17 cellular contexts compared by ENCODE assay signal in genomic region chr5:146192571-146193043, GRCh38. TPM values are rescaled to one million over a fixed set of nuclear protein-coding genes. Genes with fewer than 3 reads are reported as not detected.
DNase-seq lines count a peak whose midpoint lies in the region; ATAC-seq, FAIRE-seq and TF ChIP-seq lines count a peak whose summit lies in the region.
"Had no signal": no experiment of that assay in that cellular context is flagged by ENCODE, and none has a peak within 500 bp of the region (broad histone marks: within the 10 kb centered on the region; RNA-seq: fewer than 3 reads in every experiment).

No MANE protein-coding gene starts in this region.

- TF ChIP-seq EP300 in H1 (IDR thresholded peaks at IDR 0.05; ENCODE audit: borderline replicate concordance in 1 of 2, low read depth in 2 of 2, low read length in 2 of 2) = no peak

- no peak overlapping the region for H3K4ac ChIP-seq in H1 (replicated peaks; ENCODE audit: insufficient read length, low read depth, low read length)

- DNase-seq in activated CD4-positive, alpha-beta memory T cell treated with anti-CD3 and anti-CD28 coated beads for 36 hours = no peak
- no peak for DNase-seq in activated CD4-positive, alpha-beta memory T cell treated with anti-CD3 and anti-CD28 coated beads, Interleukin-2, amount 10 ng/mL, durations not matched to agents 7 days and 5 days
- no peak for DNase-seq in HCT116 (ENCODE audit: low read depth, low spot score)
- DNase-seq in SK-N-MC (ENCODE audit: low read depth, low spot score) = no peak
- no peak for DNase-seq in H1 (ENCODE audit: low read depth in 1 of 2, low spot score in 2 of 2)
- DNase-seq in NCI-H526 treated with DMSO at 0.1 percent for 48 hours (lab: John Stamatoyannopoulos, UW) = no peak
- no peak for DNase-seq in T-helper 9 cell
- DNase-seq: 8988T; AML-193; Caco-2; CD8-positive, alpha-beta memory T cell; H7; HFFc6 had no signal

- no peak overlapping the region for H4K5ac ChIP-seq in H1 (ENCODE audit: insufficient read length, low read depth, low read length)

- no peak for ATAC-seq in HCT116
- ATAC-seq: GM12878 had no signal

- H3K9me3 ChIP-seq in HCT116 (ENCODE audit: control insufficient read depth in 1 of 2, insufficient read depth in 1 of 2, low read depth in 1 of 2, low read length in 2 of 2) (no peaks in the 10 kb centered on the region), SK-N-MC (ENCODE audit: low read depth, low read length) (no peaks in the 10 kb centered on the region), H1 (ENCODE audit: insufficient read depth in 2 of 2, low read depth in 1 of 2, low read length in 1 of 2) (no peaks in the 10 kb centered on the region)
- H3K9me3 ChIP-seq: BLaER1, Caco-2 had no signal

- no peak overlapping the region for H2BK15ac ChIP-seq in H1 (ENCODE audit: low read length)

- H2BK12ac ChIP-seq in H1 (ENCODE audit: low read depth, low read length) = no peak overlapping the region

- no peak overlapping the region for H3K4me2 ChIP-seq in HCT116 (ENCODE audit: low read length)
- no peak overlapping the region for H3K4me2 ChIP-seq in H1 (ENCODE audit: insufficient read depth in 1 of 2, low read depth in 2 of 2, low read length in 2 of 2)
- H3K4me2 ChIP-seq: BLaER1 had no signal

- no peak overlapping the region for H3K23ac ChIP-seq in H1 (ENCODE audit: insufficient read length)

- no peaks in the 10 kb centered on the region for H3K36me3 Mint-ChIP-seq in activated CD4-positive, alpha-beta memory T cell treated with anti-CD3 and anti-CD28 coated beads for 36 hours
- H3K36me3 Mint-ChIP-seq in activated CD4-positive, alpha-beta memory T cell treated with anti-CD3 and anti-CD28 coated beads, Interleukin-2, amount 10 ng/mL, durations not matched to agents 7 days and 5 days (ENCODE audit: low read depth) = no peaks in the 10 kb centered on the region

- CTCF ChIA-PET in activated CD4-positive, alpha-beta memory T cell treated with anti-CD3 and anti-CD28 coated beads for 36 hours (lab: Charles Lee) = interaction anchor here (0.9 kb wide), 1 partner anchor 11 kb away, joined by 3 read pairs; the partner anchor contains the start of gene RBM27
- CTCF ChIA-PET in activated CD4-positive, alpha-beta memory T cell treated with anti-CD3 and anti-CD28 coated beads, Interleukin-2, amount 10 ng/mL, durations not matched to agents 7 days and 5 days (lab: Charles Lee) = interaction anchor here (0.9 kb wide), 1 partner anchor 14 kb away, joined by 3 read pairs; no protein-coding TSS in a partner anchor
- CTCF ChIA-PET in HCT116 (lab: Charles Lee) = no interaction called here
- CTCF ChIA-PET in H1 (lab: Charles Lee; ENCODE audit: partially characterized antibody) = interaction anchor here (0.9 kb wide), 1 partner anchor 26 kb away, joined by 3 read pairs; no protein-coding TSS in a partner anchor

- no peaks in the 10 kb centered on the region for H3K9me3 Mint-ChIP-seq in activated CD4-positive, alpha-beta memory T cell treated with anti-CD3 and anti-CD28 coated beads for 36 hours
- H3K9me3 Mint-ChIP-seq in activated CD4-positive, alpha-beta memory T cell treated with anti-CD3 and anti-CD28 coated beads, Interleukin-2, amount 10 ng/mL, durations not matched to agents 7 days and 5 days = no peaks in the 10 kb centered on the region
- H3K9me3 Mint-ChIP-seq: CD8-positive, alpha-beta memory T cell; HFFc6 had no signal

- 85% methylated on average over 3 of the region's 3 CpGs; no CpG with 5 or more reads in 1 of the 2 experiments for WGBS in H1 (ENCODE audit: extremely low coverage in 1 of 2, insufficient coverage in 1 of 2, insufficient read length in 1 of 2, insufficient replicate concordance in 2 of 2, low coverage in 1 of 2, low lambda C conversion rate in 2 of 2, missing lambda C conversion rate in 1 of 2), 2 experiments

- H3K4me1 ChIP-seq in HCT116 (ENCODE audit: control insufficient read depth in 1 of 2, insufficient read depth in 2 of 2, low read length in 2 of 2) (peaks cover 5 to 8% of the 10 kb centered on the region in 2 experiments; a peak in 3 of 4 replicates), H1 (replicated peaks in 1 of 4; ENCODE audit: control insufficient read depth in 3 of 4, insufficient read depth in 4 of 4, low read length in 3 of 4) (no peaks in the 10 kb centered on the region)
- H3K4me1 ChIP-seq: Caco-2 had no signal

- H3K9me2 ChIP-seq in HCT116 (ENCODE audit: insufficient read depth) = no peaks in the 10 kb centered on the region

- no peak overlapping the region for H4K8ac ChIP-seq in H1 (ENCODE audit: extremely low read depth, insufficient read depth, low read length)

- no peak overlapping the region for H2BK5ac ChIP-seq in H1 (ENCODE audit: low read depth, low read length)

- H2AFZ ChIP-seq in HCT116 (ENCODE audit: low read depth, low read length, poor library complexity, severe bottlenecking) (no peak overlapping the region), H1 (ENCODE audit: low read length) (no peak overlapping the region)

- TF ChIP-seq RAD21 in HCT116 (IDR thresholded peaks at IDR 0.05; ENCODE audit: low read depth) = no peak
- TF ChIP-seq RAD21 in H1 (IDR thresholded peaks at IDR 0.05 in 1 of 2, conservative IDR thresholded peaks at IDR 0.05 in 1 of 2; ENCODE audit: low read depth in 2 of 2, low read length in 2 of 2) = no peak

- peak overlapping the region; percentile 19 for H3K27ac Mint-ChIP-seq in activated CD4-positive, alpha-beta memory T cell treated with anti-CD3 and anti-CD28 coated beads for 36 hours
- H3K27ac Mint-ChIP-seq in activated CD4-positive, alpha-beta memory T cell treated with anti-CD3 and anti-CD28 coated beads, Interleukin-2, amount 10 ng/mL, durations not matched to agents 7 days and 5 days = no peak overlapping the region
- H3K27ac Mint-ChIP-seq: CD8-positive, alpha-beta memory T cell; HFFc6 had no signal

- H3K4me3 ChIP-seq in HCT116 (replicated peaks in 1 of 2; ENCODE audit: low read depth in 1 of 2, low read length in 2 of 2) = no peak overlapping the region
- H3K4me3 ChIP-seq in SK-N-MC = no peak overlapping the region
- no peak overlapping the region for H3K4me3 ChIP-seq in H1 (ENCODE audit: extremely low read depth in 1 of 4, insufficient read depth in 2 of 4, low read depth in 3 of 4, low read length in 4 of 4)
- H3K4me3 ChIP-seq: BLaER1, GM12878 had no signal

- no peak overlapping the region for H2BK20ac ChIP-seq in H1 (ENCODE audit: low read length)

- H3K9ac ChIP-seq in HCT116 (ENCODE audit: low read length) = no peak overlapping the region
- no peak overlapping the region for H3K9ac ChIP-seq in SK-N-MC (ENCODE audit: insufficient read length)
- H3K9ac ChIP-seq in H1 (replicated peaks in 1 of 4; ENCODE audit: extremely low read depth in 1 of 4, low read depth in 3 of 4, low read length in 3 of 4) = no peak overlapping the region
- H3K9ac ChIP-seq: BLaER1 had no signal

- TF ChIP-seq POLR2A in HCT116 (IDR thresholded peaks at IDR 0.05; ENCODE audit: borderline replicate concordance, extremely low read depth, insufficient read depth, insufficient read length) (no peak), H1 (IDR thresholded peaks at IDR 0.05; ENCODE audit: control extremely low read depth in 1 of 2, low read depth in 2 of 2, low read length in 2 of 2) (no peak)

- RAD21 ChIA-PET in HCT116 (lab: Charles Lee; ENCODE audit: low non-redundant PET in 1 of 2, low total read pairs in 2 of 2, uncharacterized antibody in 2 of 2, unreplicated experiment in 2 of 2) = no interaction called here

- no peaks in the 10 kb centered on the region; the same call in 1 of the 2 replicates for H3K23me2 ChIP-seq in H1 (ENCODE audit: low read depth, low read length)

- TF ChIP-seq CTCF in HCT116 (IDR thresholded peaks at IDR 0.05 in 2 of 3, conservative IDR thresholded peaks at IDR 0.05 in 1 of 3; ENCODE audit: borderline replicate concordance in 1 of 3, insufficient read depth in 1 of 3, low read depth in 2 of 3, low read length in 2 of 3) (no peak), H1 (IDR thresholded peaks at IDR 0.05; ENCODE audit: control extremely low read depth in 1 of 3, insufficient read depth in 1 of 3, low read depth in 1 of 3, low read length in 3 of 3) (no peak)

- H2AK5ac ChIP-seq in H1 (ENCODE audit: low read depth, low read length) = no peak overlapping the region

- H3K18ac ChIP-seq in H1 (ENCODE audit: extremely low read depth, low read length) = no peak overlapping the region

- no peaks in the 10 kb centered on the region for H3K27me3 ChIP-seq in HCT116 (ENCODE audit: insufficient read depth, low read length)
- no peaks in the 10 kb centered on the region for H3K27me3 ChIP-seq in H1 (replicated peaks in 1 of 4; ENCODE audit: control insufficient read depth in 3 of 4, extremely low read depth in 1 of 4, insufficient read depth in 3 of 4, low read length in 3 of 4)
- H3K27me3 ChIP-seq: BLaER1 had no signal

- no peaks in the 10 kb centered on the region for H3K79me1 ChIP-seq in H1 (ENCODE audit: low read depth, low read length)

- FAIRE-seq in H1 (lab: Jason Lieb, UNC) = no peak
- FAIRE-seq: GM12878, GM18507, HTR-8/SVneo had no signal

- H4K20me1 ChIP-seq in HCT116 (ENCODE audit: insufficient read depth) (no peaks in the 10 kb centered on the region), H1 (replicated peaks in 1 of 2; ENCODE audit: control insufficient read depth in 1 of 2, insufficient read depth in 2 of 2, low read length in 2 of 2) (no peaks in the 10 kb centered on the region)
- H4K20me1 ChIP-seq: BLaER1 had no signal

- H3K4me3 Mint-ChIP-seq in activated CD4-positive, alpha-beta memory T cell treated with anti-CD3 and anti-CD28 coated beads for 36 hours = no peak overlapping the region
- no peak overlapping the region for H3K4me3 Mint-ChIP-seq in activated CD4-positive, alpha-beta memory T cell treated with anti-CD3 and anti-CD28 coated beads, Interleukin-2, amount 10 ng/mL, durations not matched to agents 7 days and 5 days
- H3K4me3 Mint-ChIP-seq: CD8-positive, alpha-beta memory T cell; HFFc6 had no signal

- no peak overlapping the region for H3K14ac ChIP-seq in H1 (ENCODE audit: insufficient read length)

- no peak overlapping the region for H3K56ac ChIP-seq in H1 (replicated peaks; ENCODE audit: insufficient read length, low read depth, low read length)

- H3K36me3 ChIP-seq in HCT116 (ENCODE audit: control insufficient read depth in 1 of 2, insufficient read depth in 2 of 2, low read length in 2 of 2) = no peaks in the 10 kb centered on the region
- H3K36me3 ChIP-seq in SK-N-MC (ENCODE audit: insufficient read depth, low read length) = no peaks in the 10 kb centered on the region
- no peaks in the 10 kb centered on the region for H3K36me3 ChIP-seq in H1 (ENCODE audit: control insufficient read depth in 2 of 4, insufficient read depth in 4 of 4, low read length in 3 of 4)
- H3K36me3 ChIP-seq: BLaER1 had no signal

- intact Hi-C loops in activated CD4-positive, alpha-beta memory T cell treated with anti-CD3 and anti-CD28 coated beads for 36 hours (cut with micrococcal nuclease) = no loop called here
- intact Hi-C loops in HCT116 (cut with micrococcal nuclease) = no loop called here

- no peak overlapping the region for H2BK120ac ChIP-seq in H1 (replicated peaks; ENCODE audit: low read depth, low read length)

- POLR2A ChIA-PET in activated CD4-positive, alpha-beta memory T cell treated with anti-CD3 and anti-CD28 coated beads for 36 hours (lab: Charles Lee) = no interaction called here
- POLR2A ChIA-PET in activated CD4-positive, alpha-beta memory T cell treated with anti-CD3 and anti-CD28 coated beads, Interleukin-2, amount 10 ng/mL, durations not matched to agents 7 days and 5 days (lab: Charles Lee) = interaction anchor here (0.7 to 1.0 kb wide), 2 partner anchors 10 to 11 kb away, joined by 3 read pairs; partner anchors contain the start of genes LARS1 and RBM27
- POLR2A ChIA-PET in HCT116 (lab: Charles Lee) (interaction anchor here (1.1 kb wide), 1 partner anchor 11 kb away, joined by 5 read pairs; the partner anchor contains the start of gene RBM27), H1 (lab: Charles Lee; ENCODE audit: partially characterized antibody) (interaction anchor here (1.0 to 1.7 kb wide), 3 partner anchors 10 to 25 kb away, joined by 3 to 11 read pairs (median 6); partner anchors contain the start of gene LARS1)

- H3K27me3 Mint-ChIP-seq in activated CD4-positive, alpha-beta memory T cell treated with anti-CD3 and anti-CD28 coated beads for 36 hours = peaks cover 11% of the 10 kb centered on the region
- H3K27me3 Mint-ChIP-seq in activated CD4-positive, alpha-beta memory T cell treated with anti-CD3 and anti-CD28 coated beads, Interleukin-2, amount 10 ng/mL, durations not matched to agents 7 days and 5 days = peaks cover 24% of the 10 kb centered on the region

- H3K27ac ChIP-seq in HCT116 (ENCODE audit: low read depth, low read length) (no peak overlapping the region), SK-N-MC (peak overlapping the region; percentile 62), H1 (ENCODE audit: low read depth, low read length) (no peak overlapping the region)
- H3K27ac ChIP-seq: BLaER1 had no signal

- no peaks in the 10 kb centered on the region for H3K4me1 Mint-ChIP-seq in activated CD4-positive, alpha-beta memory T cell treated with anti-CD3 and anti-CD28 coated beads for 36 hours (ENCODE audit: low read depth)
- H3K4me1 Mint-ChIP-seq in activated CD4-positive, alpha-beta memory T cell treated with anti-CD3 and anti-CD28 coated beads, Interleukin-2, amount 10 ng/mL, durations not matched to agents 7 days and 5 days = no peaks in the 10 kb centered on the region
- H3K4me1 Mint-ChIP-seq: CD8-positive, alpha-beta memory T cell had no signal

- no peak overlapping the region for H4K91ac ChIP-seq in H1 (replicated peaks; ENCODE audit: insufficient read length, low read length)

- H3K79me2 ChIP-seq in HCT116 (ENCODE audit: insufficient read depth, low read length) = no peaks in the 10 kb centered on the region
- no peaks in the 10 kb centered on the region for H3K79me2 ChIP-seq in H1 (ENCODE audit: control insufficient read depth in 1 of 2, insufficient read depth in 2 of 2, low read length in 2 of 2)

- BruUV-seq in HCT116 (replicated peaks; lab: Mats Ljungman, UMichigan) = no TSS peak

RNA-seq across cellular contexts. Expression of gene LARS1, which starts 10.2 kb away (rescaled TPM):
- total RNA-seq in activated CD4-positive, alpha-beta memory T cell treated with anti-CD3 and anti-CD28 coated beads for 36 hours = 100 to 1,000 TPM; 138 to 140 TPM
- total RNA-seq in activated CD4-positive, alpha-beta memory T cell treated with anti-CD3 and anti-CD28 coated beads, Interleukin-2, amount 10 ng/mL, durations not matched to agents 7 days and 5 days = 100 to 1,000 TPM; 105 to 120 TPM
- 171 TPM for total RNA-seq in HCT116 (2021; ENCODE audit: unreplicated experiment)
- polyA plus RNA-seq in HCT116 (2012) = 108 and 110 TPM in 2 replicates
- total RNA-seq in H1 (2021; fragmentation: NEBNext Ultra II Directional; extraction: Animal tissue kit (Norgen Biotek cat#: 25700)) = 283 and 316 TPM in 2 replicates
- polyA plus RNA-seq in H1 (2011; rRNA removed) = 24.2 and 31.7 TPM in 2 replicates
- 47.2 TPM for polyA plus RNA-seq in H1 (2011; cell fraction: cytosol; rRNA removed)
- 30.4 TPM for polyA plus RNA-seq in H1 (2011; cell fraction: nucleus; rRNA removed)
- polyA plus RNA-seq in H1 (2012, experiment 1 of 2) = 178 to 254 TPM (median 186 TPM) in 4 replicates
- polyA plus RNA-seq in H1 (2012, experiment 2 of 2) = 10.8 TPM
- 144 TPM for polyA plus RNA-seq in H1 (2013, experiment 1 of 2)
- polyA plus RNA-seq in H1 (2013, experiment 2 of 2) = 135 TPM
- 96.7 and 132 TPM in 2 replicates for polyA minus RNA-seq in H1 (2011; rRNA and poly(A)+ RNA removed)
- polyA minus RNA-seq in H1 (2011; cell fraction: cytosol; rRNA and poly(A)+ RNA removed) = 78.3 TPM
- polyA minus RNA-seq in H1 (2011; cell fraction: nucleus; rRNA and poly(A)+ RNA removed) = 86.9 TPM

RNA-seq across cellular contexts. Expression of gene RBM27, which starts 10.8 kb away (rescaled TPM):
- total RNA-seq in activated CD4-positive, alpha-beta memory T cell treated with anti-CD3 and anti-CD28 coated beads for 36 hours = 10 to 100 TPM; 19.3 to 21.8 TPM
- total RNA-seq in activated CD4-positive, alpha-beta memory T cell treated with anti-CD3 and anti-CD28 coated beads, Interleukin-2, amount 10 ng/mL, durations not matched to agents 7 days and 5 days = 10 to 100 TPM; 18.8 to 23.3 TPM
- total RNA-seq in HCT116 (2021; ENCODE audit: unreplicated experiment) = 15.2 TPM
- 9.7 TPM in 2 replicates for polyA plus RNA-seq in HCT116 (2012)
- total RNA-seq in H1 (2021; fragmentation: NEBNext Ultra II Directional; extraction: Animal tissue kit (Norgen Biotek cat#: 25700)) = 42.9 and 44.9 TPM in 2 replicates
- 7.9 and 13.1 TPM in 2 replicates for polyA plus RNA-seq in H1 (2011; rRNA removed)
- polyA plus RNA-seq in H1 (2011; cell fraction: cytosol; rRNA removed) = 13.2 TPM
- 22.3 TPM for polyA plus RNA-seq in H1 (2011; cell fraction: nucleus; rRNA removed)
- 9.6 to 21.3 TPM (median 16.3 TPM) in 4 replicates for polyA plus RNA-seq in H1 (2012, experiment 1 of 2)
- polyA plus RNA-seq in H1 (2012, experiment 2 of 2) = 1.6 TPM
- 26.1 TPM for polyA plus RNA-seq in H1 (2013, experiment 1 of 2)
- polyA plus RNA-seq in H1 (2013, experiment 2 of 2) = 24.6 TPM
- 266 and 323 TPM in 2 replicates for polyA minus RNA-seq in H1 (2011; rRNA and poly(A)+ RNA removed)
- polyA minus RNA-seq in H1 (2011; cell fraction: cytosol; rRNA and poly(A)+ RNA removed) = 109 TPM
- 124 TPM for polyA minus RNA-seq in H1 (2011; cell fraction: nucleus; rRNA and poly(A)+ RNA removed)
